ENCODE assay signal across 20 cellular contexts in genomic region chr3:118543823-118544222, GRCh38.
DNase-seq lines count a peak whose midpoint lies in the region; ATAC-seq and TF ChIP-seq lines count a peak whose summit lies in the region.
"Had no signal": no experiment of that assay in that cellular context is flagged by ENCODE, and none has a peak within 500 bp of the region (broad histone marks: within the 10 kb centered on the region; RNA-seq: fewer than 3 reads in every experiment).

No MANE protein-coding gene starts in this region.

- ATAC-seq in HCT116 (no peak), PC-3 (no peak)

- H3K9me3 ChIP-seq in HCT116 (ENCODE audit: control insufficient read depth in 1 of 2, insufficient read depth in 1 of 2, low read depth in 1 of 2, low read length in 2 of 2) (no peaks in the 10 kb centered on the region), PC-3 (ENCODE audit: low read length) (peaks cover 9% of the 10 kb centered on the region; the same call in 1 of the 2 replicates), esophagus (ENCODE audit: control insufficient read depth in 2 of 2, insufficient read depth in 1 of 2, low read depth in 1 of 2, low read length in 1 of 2) (peaks cover 0 to 5% of the 10 kb centered on the region in 2 donors), suprapubic skin (no peaks in the 10 kb centered on the region)
- H3K9me3 ChIP-seq: Peyer's patch had no signal

- intact Hi-C loops in HCT116 (cut with micrococcal nuclease) (no loop called here), PC-3 (cut with micrococcal nuclease) (no loop called here)

- DNase-seq in HCT116 (ENCODE audit: low read depth, low spot score): no peak
- no peak for DNase-seq in PC-3
- peak; percentile 63 for DNase-seq in putamen (ENCODE audit: low spot score)
- DNase-seq in hypothalamus (lab: John Stamatoyannopoulos, UW): no peak
- DNase-seq in cerebellar cortex (ENCODE audit: low spot score): no peak
- no peak for DNase-seq in mucosa of gallbladder (ENCODE audit: low spot score)
- DNase-seq in suprapubic skin (ENCODE audit: low spot score in 2 of 2): no peak
- DNase-seq: ACHN, GDM1, KG1, NCI-H1092, NCI-H146, NCI-H2029 treated with DMSO at 0.1 percent for 48 hours, NCI-H2171, NCI-H526, Peyer's patch, Right ventricle myocardium superior had no signal

- POLR2A ChIA-PET in HCT116 (lab: Charles Lee): no interaction called here
- POLR2A ChIA-PET in PC-3 (lab: Charles Lee; ENCODE audit: unreplicated experiment): no interaction called here

- 51 to 71% methylated on average over 1 of the region's 1 CpG for WGBS in esophagus, 2 donors
- WGBS in suprapubic skin: 55% methylated on average over 1 of the region's 1 CpG

- no peaks in the 10 kb centered on the region for H3K36me3 ChIP-seq in HCT116 (ENCODE audit: control insufficient read depth in 1 of 2, insufficient read depth in 2 of 2, low read length in 2 of 2)
- H3K36me3 ChIP-seq in PC-3 (ENCODE audit: low read depth, low read length): no peaks in the 10 kb centered on the region
- no peaks in the 10 kb centered on the region for H3K36me3 ChIP-seq in esophagus (ENCODE audit: control insufficient read depth in 2 of 2, insufficient read depth in 2 of 2, low read length in 1 of 2)
- no peaks in the 10 kb centered on the region for H3K36me3 ChIP-seq in suprapubic skin
- H3K36me3 ChIP-seq: Peyer's patch had no signal

- no peak overlapping the region for H3K4me3 ChIP-seq in HCT116 (replicated peaks in 1 of 2; ENCODE audit: low read depth in 1 of 2, low read length in 2 of 2)
- no peak overlapping the region for H3K4me3 ChIP-seq in PC-3 (ENCODE audit: low read length)
- no peak overlapping the region for H3K4me3 ChIP-seq in esophagus (ENCODE audit: low read depth in 1 of 2, low read length in 2 of 2)
- H3K4me3 ChIP-seq in suprapubic skin: no peak overlapping the region
- H3K4me3 ChIP-seq: GM23338, Peyer's patch had no signal

- RAD21 ChIA-PET in HCT116 (lab: Charles Lee; ENCODE audit: low non-redundant PET in 1 of 2, low total read pairs in 2 of 2, uncharacterized antibody in 2 of 2, unreplicated experiment in 2 of 2): no interaction called here

- peaks cover 10 to 32% of the 10 kb centered on the region in 2 experiments for H3K4me1 ChIP-seq in HCT116 (ENCODE audit: control insufficient read depth in 1 of 2, insufficient read depth in 2 of 2, low read length in 2 of 2)
- H3K4me1 ChIP-seq in PC-3 (ENCODE audit: insufficient read depth, low read length): no peaks in the 10 kb centered on the region
- peaks cover 0 to 9% of the 10 kb centered on the region in 2 donors for H3K4me1 ChIP-seq in esophagus (ENCODE audit: control insufficient read depth in 2 of 2, insufficient read depth in 2 of 2, low read length in 1 of 2)
- H3K4me1 ChIP-seq in suprapubic skin: no peaks in the 10 kb centered on the region
- H3K4me1 ChIP-seq: Peyer's patch had no signal

- TF ChIP-seq CTCF in HCT116 (IDR thresholded peaks at IDR 0.05 in 2 of 3, conservative IDR thresholded peaks at IDR 0.05 in 1 of 3; ENCODE audit: borderline replicate concordance in 1 of 3, insufficient read depth in 1 of 3, low read depth in 2 of 3, low read length in 2 of 3) (no peak), PC-3 (conservative IDR thresholded peaks at IDR 0.05; ENCODE audit: low read depth, low read length) (no peak), suprapubic skin (IDR thresholded peaks at IDR 0.05) (no peak)

- H3K9me2 ChIP-seq in HCT116 (ENCODE audit: insufficient read depth) (no peaks in the 10 kb centered on the region), PC-3 (replicated peaks; ENCODE audit: low read length) (no peaks in the 10 kb centered on the region)

- TF ChIP-seq POLR2A in HCT116 (IDR thresholded peaks at IDR 0.05; ENCODE audit: borderline replicate concordance, extremely low read depth, insufficient read depth, insufficient read length): no peak
- TF ChIP-seq POLR2A in suprapubic skin (IDR thresholded peaks at IDR 0.05): no peak

- H3K9ac ChIP-seq in HCT116 (ENCODE audit: low read length) (peak overlapping the region; percentile 15), PC-3 (ENCODE audit: low read length) (no peak overlapping the region)

- H3K27me3 ChIP-seq in HCT116 (ENCODE audit: insufficient read depth, low read length) (no peaks in the 10 kb centered on the region), PC-3 (ENCODE audit: low read length) (no peaks in the 10 kb centered on the region), esophagus (ENCODE audit: control insufficient read depth in 1 of 2, insufficient read depth in 2 of 2, low read length in 2 of 2) (no peaks in the 10 kb centered on the region), suprapubic skin (no peaks in the 10 kb centered on the region)
- H3K27me3 ChIP-seq: Peyer's patch had no signal

- H2AFZ ChIP-seq in HCT116 (ENCODE audit: low read depth, low read length, poor library complexity, severe bottlenecking): no peak overlapping the region
- peak overlapping the region; percentile 33; the same call in 1 of the 2 replicates for H2AFZ ChIP-seq in PC-3 (ENCODE audit: low read length)

- H3K4me2 ChIP-seq in HCT116 (ENCODE audit: low read length) (peak overlapping the region; percentile 43), PC-3 (ENCODE audit: low read length) (no peak overlapping the region)
- H3K4me2 ChIP-seq: GM23338 had no signal

- TF ChIP-seq RAD21 in HCT116 (IDR thresholded peaks at IDR 0.05; ENCODE audit: low read depth): no peak

- no peaks in the 10 kb centered on the region for H3F3A ChIP-seq in PC-3 (ENCODE audit: low read length, unreplicated experiment)

- H3K79me2 ChIP-seq in HCT116 (ENCODE audit: insufficient read depth, low read length): no peaks in the 10 kb centered on the region
- no peaks in the 10 kb centered on the region for H3K79me2 ChIP-seq in PC-3 (ENCODE audit: low read length)

- no peaks in the 10 kb centered on the region for H4K20me1 ChIP-seq in HCT116 (ENCODE audit: insufficient read depth)
- no peaks in the 10 kb centered on the region for H4K20me1 ChIP-seq in PC-3 (ENCODE audit: low read length)

- BruUV-seq in HCT116 (replicated peaks; lab: Mats Ljungman, UMichigan) (no TSS peak), PC-3 (replicated peaks; lab: Mats Ljungman, UMichigan) (no TSS peak)

- CTCF ChIA-PET in HCT116 (lab: Charles Lee): no interaction called here
- CTCF ChIA-PET in PC-3 (lab: Charles Lee): no interaction called here

- H3K27ac ChIP-seq in HCT116 (ENCODE audit: low read depth, low read length) (no peak overlapping the region), PC-3 (ENCODE audit: low read length) (0 out of 2 replicates have a peak overlapping the region, but pooled peaks have one; percentile 32), esophagus (ENCODE audit: low read depth in 2 of 2, low read length in 1 of 2) (peak overlapping the region; percentile 15 to 85), suprapubic skin (no peak overlapping the region)
- H3K27ac ChIP-seq: C4-2B, Peyer's patch had no signal

- TF ChIP-seq EP300 in suprapubic skin (IDR thresholded peaks at IDR 0.05): no peak

TF ChIP-seq in HCT116, 20 proteins besides CTCF, POLR2A, EP300 and RAD21:
- TF ChIP-seq EZH2 (IDR thresholded peaks at IDR 0.05) (no peak), JUND (IDR thresholded peaks at IDR 0.05) (no peak), SIN3A (IDR thresholded peaks at IDR 0.05; ENCODE audit: low read depth) (no peak), SP1 (IDR thresholded peaks at IDR 0.05; ENCODE audit: low read depth) (no peak), REST (IDR thresholded peaks at IDR 0.05; ENCODE audit: low read depth) (no peak), CEBPB (IDR thresholded peaks at IDR 0.05; ENCODE audit: low read depth) (no peak), SRF (IDR thresholded peaks at IDR 0.05; ENCODE audit: low read depth) (no peak), ZNF274 (IDR thresholded peaks at IDR 0.05; ENCODE audit: low read depth, low read length) (no peak)

Comparison
In these comparisons a context has a peak if more than half of its experiments do, and no peak if none do; other contexts are left out.
1. H3K27ac ChIP-seq: peak in PC-3 (single experiment) and esophagus (2 of 2); none in HCT116 (single experiment) and suprapubic skin (single experiment).